Comparison of ENCODE assay signal across 19 cellular contexts in the genomic region with DNA sequence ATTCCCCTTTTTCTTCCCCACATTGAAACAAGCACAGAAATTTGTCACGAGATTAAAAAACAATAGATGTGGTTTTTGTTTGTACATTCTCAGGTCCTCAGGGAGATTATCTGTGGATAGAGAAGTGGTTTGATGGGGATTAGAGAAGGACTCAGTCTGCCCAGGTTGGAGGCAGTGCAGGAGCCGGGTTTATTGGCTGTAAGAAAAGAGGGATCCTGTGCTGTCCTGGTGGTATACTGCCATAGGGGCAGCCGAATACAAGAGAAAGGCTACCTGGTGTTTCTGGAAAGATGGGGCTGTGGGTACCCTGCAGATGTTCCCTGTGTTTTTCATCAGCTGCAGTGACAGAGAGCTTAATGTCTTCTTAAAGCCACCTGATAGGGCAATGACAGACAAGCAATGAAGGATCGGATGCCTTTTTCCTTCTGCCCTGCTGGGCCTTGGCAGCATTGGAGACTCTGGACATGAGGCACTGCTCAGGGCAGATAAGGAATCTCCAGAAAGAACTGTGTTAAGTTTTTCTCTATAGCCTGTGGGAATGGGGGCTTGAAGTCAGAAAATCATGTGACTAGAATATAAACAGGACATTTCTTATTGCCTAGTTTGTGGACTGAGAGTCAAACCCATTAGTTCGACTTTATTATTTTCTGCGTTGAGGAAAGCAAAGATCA. TPM values are rescaled to one million over a fixed set of nuclear protein-coding genes. Genes with fewer than 3 reads are reported as not detected.
"Had no signal": no experiment of that assay in that cellular context is flagged by ENCODE, and none has a peak within 500 bp of the region (broad histone marks: within the 10 kb centered on the region; RNA-seq: fewer than 3 reads in every experiment).

No MANE protein-coding gene starts in this region.

- H3K27ac ChIP-seq: esophagus squamous epithelium, foreskin keratinocyte, tibial nerve, vagina had no signal

- H3K36me3 ChIP-seq: esophagus squamous epithelium, heart right ventricle, tibial nerve, vagina had no signal

- H3K4me3 ChIP-seq: esophagus squamous epithelium, heart right ventricle, tibial nerve, vagina had no signal

- FAIRE-seq: keratinocyte, small intestine had no signal

- H3K4me1 ChIP-seq: esophagus squamous epithelium, foreskin keratinocyte, tibial nerve, vagina had no signal

- H3K27ac Mint-ChIP-seq: activated naive CD8-positive, alpha-beta T cell treated with anti-CD3 and anti-CD28 coated beads for 36 hours; progenitor cell of endocrine pancreas; stimulated activated memory B cell treated with anti-CD40 and anti-IgM and Interleukin-4, amounts not matched to agents 10 μg/mL and 1 μg/mL and 100 μg/mL, for 72 hours; T-helper 1 cell treated with Interleukin-12 subunit alpha and Interleukin-12 subunit beta and Interleukin-4 antibody, amounts not matched to agents 30 μg/mL and 1 μg/mL, for 36 hours had no signal

- H3K9me3 Mint-ChIP-seq: activated naive CD8-positive, alpha-beta T cell treated with anti-CD3 and anti-CD28 coated beads for 36 hours; activated T-cell treated with anti-CD3 and anti-CD28 coated beads, Interleukin-2, amount 50 U/mL, for 4 hours; stimulated activated memory B cell treated with anti-CD40 and anti-IgM and Interleukin-4, amounts not matched to agents 10 μg/mL and 1 μg/mL and 100 μg/mL, for 72 hours; T-helper 1 cell treated with Interleukin-12 subunit alpha and Interleukin-12 subunit beta and Interleukin-4 antibody, amounts not matched to agents 30 μg/mL and 1 μg/mL, for 36 hours had no signal

- H3K27me3 ChIP-seq: esophagus squamous epithelium, foreskin keratinocyte, heart right ventricle, tibial nerve, vagina had no signal

- H3K27me3 Mint-ChIP-seq: progenitor cell of endocrine pancreas had no signal

- H3K4me1 Mint-ChIP-seq: activated naive CD8-positive, alpha-beta T cell treated with anti-CD3 and anti-CD28 coated beads for 36 hours had no signal

- DNase-seq: activated effector memory CD4-positive, alpha-beta T cell treated with anti-CD3 and anti-CD28 coated beads, Interleukin-2, amount 50 U/mL, for 16 hours; activated naive CD8-positive, alpha-beta T cell treated with anti-CD3 and anti-CD28 coated beads for 36 hours; activated T-cell treated with anti-CD3 and anti-CD28 coated beads, Interleukin-2, amount 50 U/mL, for 4 hours; esophagus squamous epithelium; heart right ventricle; left ventricle myocardium superior; occipital lobe; right cardiac atrium; small intestine had no signal

- H3K4me3 Mint-ChIP-seq: activated naive CD8-positive, alpha-beta T cell treated with anti-CD3 and anti-CD28 coated beads for 36 hours; activated T-cell treated with anti-CD3 and anti-CD28 coated beads, Interleukin-2, amount 50 U/mL, for 4 hours; stimulated activated memory B cell treated with anti-CD40 and anti-IgM and Interleukin-4, amounts not matched to agents 10 μg/mL and 1 μg/mL and 100 μg/mL, for 72 hours; T-helper 1 cell treated with Interleukin-12 subunit alpha and Interleukin-12 subunit beta and Interleukin-4 antibody, amounts not matched to agents 30 μg/mL and 1 μg/mL, for 36 hours had no signal

- H3K36me3 Mint-ChIP-seq: activated naive CD8-positive, alpha-beta T cell treated with anti-CD3 and anti-CD28 coated beads for 36 hours; stimulated activated memory B cell treated with anti-CD40 and anti-IgM and Interleukin-4, amounts not matched to agents 10 μg/mL and 1 μg/mL and 100 μg/mL, for 72 hours had no signal

- ATAC-seq: activated CD4-positive, CD25-positive, alpha-beta regulatory T cell treated with anti-CD3 and anti-CD28 coated beads, Interleukin-2, amount 50 U/mL, for 24 hours; activated T-cell treated with anti-CD3 and anti-CD28 coated beads, Interleukin-2, amount 50 U/mL, for 4 hours; foreskin keratinocyte; heart right ventricle; left ventricle myocardium superior; right cardiac atrium; stimulated activated memory B cell treated with anti-CD40 and anti-IgM and Interleukin-4, amounts not matched to agents 10 μg/mL and 1 μg/mL and 100 μg/mL, for 72 hours had no signal

- H3K9me3 ChIP-seq: esophagus squamous epithelium, heart right ventricle, tibial nerve, vagina had no signal

RNA-seq across cellular contexts. Expression of a gene that starts 18.1 kb away (rescaled TPM):
- total RNA-seq: activated naive CD8-positive, alpha-beta T cell treated with anti-CD3 and anti-CD28 coated beads for 36 hours; cerebellum; foreskin keratinocyte; myocyte; occipital lobe; vagina had no signal
- polyA plus RNA-seq: foreskin keratinocyte, keratinocyte, right cardiac atrium had no signal
